Comparison of ENCODE assay signal across 10 cellular contexts in genomic region chr5:141431286-141431685, GRCh38. TPM values are rescaled to one million over a fixed set of nuclear protein-coding genes. Genes with fewer than 3 reads are reported as not detected.
DNase-seq lines count a peak whose midpoint lies in the region; ATAC-seq lines count a peak whose summit lies in the region.
"Had no signal": no experiment of that assay in that cellular context is flagged by ENCODE, and none has a peak within 500 bp of the region (broad histone marks: within the 10 kb centered on the region; RNA-seq: fewer than 3 reads in every experiment).

No MANE protein-coding gene starts in this region.

- peaks cover 0 to 5% of the 10 kb centered on the region in 2 donors for H3K9me3 ChIP-seq in CD4-positive, alpha-beta memory T cell (ENCODE audit: control insufficient read depth in 1 of 2, low read length in 2 of 2)

- peaks cover 14% of the 10 kb centered on the region for H3K27me3 ChIP-seq in CD4-positive, alpha-beta memory T cell (ENCODE audit: insufficient read depth, low read length)
- H3K27me3 ChIP-seq: colonic mucosa had no signal

- no peak overlapping the region for H3K4me3 ChIP-seq in CD4-positive, alpha-beta memory T cell (ENCODE audit: low read length in 2 of 2)
- H3K4me3 ChIP-seq: colonic mucosa had no signal

- POLR2A ChIA-PET in CD4-positive, alpha-beta memory T cell (lab: Charles Lee; ENCODE audit: partially characterized antibody) = no interaction called here
- POLR2A ChIA-PET in naive thymus-derived CD8-positive, alpha-beta T cell (lab: Charles Lee) = no interaction called here

- peaks cover 5 to 17% (median 6%) of the 10 kb centered on the region in 4 donors for H3K4me1 Mint-ChIP-seq in CD4-positive, alpha-beta memory T cell
- H3K4me1 Mint-ChIP-seq in naive thymus-derived CD8-positive, alpha-beta T cell = peaks cover 3 to 9% (median 7%) of the 10 kb centered on the region in 4 donors

- H3K4me1 ChIP-seq in CD4-positive, alpha-beta memory T cell (ENCODE audit: insufficient read depth, low read length) = no peaks in the 10 kb centered on the region
- H3K4me1 ChIP-seq: colonic mucosa had no signal

- in situ Hi-C loops in KBM-7 (cut with MboI; ENCODE audit: low pct_unique_long_range_greater_than_20kb, low sequenced_read_pairs) = no loop called here

- peaks cover 39 to 46% of the 10 kb centered on the region in 2 donors for H3K27me3 Mint-ChIP-seq in CD4-positive, alpha-beta memory T cell
- peaks cover 42 to 81% (median 57%) of the 10 kb centered on the region in 5 donors for H3K27me3 Mint-ChIP-seq in naive thymus-derived CD8-positive, alpha-beta T cell

- H3K27ac ChIP-seq in CD4-positive, alpha-beta memory T cell (ENCODE audit: low read depth, low read length) = no peak overlapping the region
- H3K27ac ChIP-seq: colonic mucosa had no signal

- no peak for DNase-seq in CD4-positive, alpha-beta memory T cell
- peak; percentile 52 for DNase-seq in amniotic epithelial cell (ENCODE audit: low read depth)
- no peak for DNase-seq in naive thymus-derived CD8-positive, alpha-beta T cell
- DNase-seq in activated effector memory CD4-positive, alpha-beta T cell treated with anti-CD3 and anti-CD28 coated beads, Interleukin-2, amount 50 U/mL, for 16 hours = no peak
- DNase-seq in NCI-H526 treated with DMSO at 0.1 percent for 48 hours (lab: John Stamatoyannopoulos, UW) = no peak
- DNase-seq in KBM-7 = no peak
- DNase-seq: colonic mucosa, NCI-H226 had no signal

- intact Hi-C loops in CD4-positive, alpha-beta memory T cell (cut with micrococcal nuclease) = no loop called here

- peaks cover 0 to 69% (median 51%) of the 10 kb centered on the region in 8 donors for H3K9me3 Mint-ChIP-seq in CD4-positive, alpha-beta memory T cell
- H3K9me3 Mint-ChIP-seq in naive thymus-derived CD8-positive, alpha-beta T cell = peaks cover 14 to 74% (median 36%) of the 10 kb centered on the region in 9 donors

- H3K27ac Mint-ChIP-seq in CD4-positive, alpha-beta memory T cell = peak overlapping the region in 1 of 7 donors; percentile 41
- peak overlapping the region in 1 of 10 donors; percentile 87 for H3K27ac Mint-ChIP-seq in naive thymus-derived CD8-positive, alpha-beta T cell

- H3K4me3 Mint-ChIP-seq in CD4-positive, alpha-beta memory T cell = peak overlapping the region in 5 of 8 donors; percentile 33 to 67 (median 57)
- H3K4me3 Mint-ChIP-seq in naive thymus-derived CD8-positive, alpha-beta T cell = peak overlapping the region in 9 of 10 donors; percentile 4 to 81 (median 59)

- H3K36me3 Mint-ChIP-seq in CD4-positive, alpha-beta memory T cell = peaks cover 14 to 22% of the 10 kb centered on the region in 2 donors
- peaks cover 22 to 58% (median 31%) of the 10 kb centered on the region in 3 donors for H3K36me3 Mint-ChIP-seq in naive thymus-derived CD8-positive, alpha-beta T cell

- CTCF ChIA-PET in CD4-positive, alpha-beta memory T cell (lab: Charles Lee; ENCODE audit: partially characterized antibody) = interaction anchor here (1.1 to 2.6 kb wide), 5 partner anchors 10 to 93 kb away, joined by 3 to 18 read pairs (median 9); partner anchors contain the start of genes PCDHGA10, PCDHGA11 and PCDHGB7

- no peaks in the 10 kb centered on the region for H3K36me3 ChIP-seq in CD4-positive, alpha-beta memory T cell (ENCODE audit: insufficient read depth, low read length)
- H3K36me3 ChIP-seq: colonic mucosa had no signal

- ATAC-seq in GM21576 (IDR thresholded peaks at IDR 0.05; ENCODE audit: unreplicated experiment) (peak; percentile 44), GM19397 (IDR thresholded peaks at IDR 0.05; ENCODE audit: unreplicated experiment) (no peak)
- peak in 1 of 2 donors; percentile 17 for ATAC-seq in naive thymus-derived CD8-positive, alpha-beta T cell

RNA-seq across cellular contexts. Expression of gene PCDHGA12, which starts 1.0 kb away (rescaled TPM):
- total RNA-seq in CD4-positive, alpha-beta memory T cell = under 1 TPM; 0.11 to 0.17 TPM
- not detected for polyA plus RNA-seq in CD4-positive, alpha-beta memory T cell
- under 1 TPM in 1 of 2 experiments, not detected in 1; 0.22 TPM for total RNA-seq in naive thymus-derived CD8-positive, alpha-beta T cell
- under 1 TPM in 2 of 3 donors, not detected in 1; 0.06 to 0.07 TPM for polyA plus RNA-seq in naive thymus-derived CD8-positive, alpha-beta T cell

RNA-seq across cellular contexts. Expression of gene PCDHGA11, which starts 10.4 kb away (rescaled TPM):
- under 1 TPM; 0.20 to 0.36 TPM for total RNA-seq in CD4-positive, alpha-beta memory T cell
- not detected for polyA plus RNA-seq in CD4-positive, alpha-beta memory T cell
- total RNA-seq in naive thymus-derived CD8-positive, alpha-beta T cell = under 1 TPM; 0.10 to 0.36 TPM
- polyA plus RNA-seq in naive thymus-derived CD8-positive, alpha-beta T cell = not detected

RNA-seq across cellular contexts. Expression of gene PCDHGB7, which starts 13.8 kb away (rescaled TPM):
- total RNA-seq in CD4-positive, alpha-beta memory T cell = under 1 TPM; 0.32 to 0.33 TPM
- polyA plus RNA-seq in CD4-positive, alpha-beta memory T cell = under 1 TPM in 1 of 2 donors, not detected in 1; 0.03 TPM
- under 1 TPM; 0.16 to 0.25 TPM for total RNA-seq in naive thymus-derived CD8-positive, alpha-beta T cell
- polyA plus RNA-seq in naive thymus-derived CD8-positive, alpha-beta T cell = not detected

RNA-seq across cellular contexts. Expression of gene PCDHGA10, which starts 18.5 kb away (rescaled TPM):
- total RNA-seq in CD4-positive, alpha-beta memory T cell = under 1 TPM; 0.25 to 0.35 TPM
- not detected for polyA plus RNA-seq in CD4-positive, alpha-beta memory T cell
- total RNA-seq in naive thymus-derived CD8-positive, alpha-beta T cell = under 1 TPM; 0.31 to 0.41 TPM
- not detected for polyA plus RNA-seq in naive thymus-derived CD8-positive, alpha-beta T cell

RNA-seq across cellular contexts. Expression of gene PCDHGB6, which starts 23.5 kb away (rescaled TPM):
- under 1 TPM; 0.22 to 0.26 TPM for total RNA-seq in CD4-positive, alpha-beta memory T cell
- polyA plus RNA-seq in CD4-positive, alpha-beta memory T cell = under 1 TPM in 1 of 2 donors, not detected in 1; 0.11 TPM
- under 1 TPM; 0.21 to 0.30 TPM for total RNA-seq in naive thymus-derived CD8-positive, alpha-beta T cell
- polyA plus RNA-seq in naive thymus-derived CD8-positive, alpha-beta T cell = under 1 TPM in 1 of 3 donors, not detected in 2; 0.13 TPM
